In the genomic region with DNA sequence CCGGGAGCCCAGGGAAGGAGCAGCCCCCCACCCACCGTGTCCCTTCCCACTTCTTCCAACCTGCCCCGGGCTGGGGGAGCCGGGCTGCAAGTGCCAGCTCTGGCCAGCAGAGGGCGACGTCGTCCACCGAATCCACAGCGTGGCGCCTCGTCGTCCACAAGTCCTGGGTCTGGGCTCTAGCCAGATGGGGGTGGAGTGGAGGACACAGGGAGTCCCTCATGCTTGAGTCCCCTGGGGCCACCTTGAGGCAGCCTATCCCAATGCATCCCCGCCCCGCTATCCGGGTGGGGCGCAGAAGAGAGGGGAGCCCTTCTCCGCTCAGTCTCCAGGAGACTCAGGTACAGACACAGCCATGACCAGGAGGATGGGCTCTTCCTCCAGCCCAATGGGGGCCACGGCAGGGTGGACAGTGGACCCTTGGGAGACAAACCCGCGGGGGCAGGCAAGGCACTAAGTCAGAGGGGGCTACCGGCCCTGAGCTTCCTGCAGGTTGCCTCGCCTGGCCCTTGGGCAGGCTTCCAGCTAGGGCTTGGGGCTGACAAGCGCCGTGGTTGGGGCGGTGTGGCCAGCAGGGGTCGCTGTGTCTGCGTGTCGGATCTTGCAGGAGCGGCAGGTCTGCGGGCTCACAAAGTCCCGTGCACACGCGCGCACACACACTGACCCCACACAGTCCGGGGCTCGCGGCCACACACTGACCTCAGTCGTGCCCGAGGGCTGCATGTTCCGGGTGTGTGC, we compare ENCODE assay signal across 8 cellular contexts. TPM values are rescaled to one million over a fixed set of nuclear protein-coding genes. Genes with fewer than 3 reads are reported as not detected.
DNase-seq lines count a peak whose midpoint lies in the region; ATAC-seq and FAIRE-seq lines count a peak whose summit lies in the region.

No MANE protein-coding gene starts in this region.

- DNase-seq in Ammon's horn (ENCODE audit: low spot score) (peak; percentile 95), HTR-8/SVneo (ENCODE audit: insufficient read length, low spot score) (peak; percentile 92), NOMO-1 treated with dmso at 0.1 percent for 144 hours (lab: John Stamatoyannopoulos, UW; ENCODE audit: unreplicated experiment) (peak; percentile 58), activated T-cell treated with anti-CD3 and anti-CD28 coated beads for 1 hour (ENCODE audit: low read depth) (peak; percentile 96), epithelial cell of prostate (ENCODE audit: low read depth, low spot score) (peak; percentile 34), mucosa of gallbladder (ENCODE audit: low spot score) (peak; percentile 93)
- DNase-seq in stimulated activated CD8-positive, alpha-beta memory T cell treated with anti-CD3 and anti-CD28 coated beads, Interleukin-2, amount 100 ng/mL, for 48 hours (ENCODE audit: low read depth in 2 of 2), result peak; percentile 89 to 94

- peak; percentile 97 for FAIRE-seq in HTR-8/SVneo (lab: Jason Lieb, UNC)

- ATAC-seq in GM19324 (IDR thresholded peaks at IDR 0.05; ENCODE audit: low FRiP score, unreplicated experiment), result peak; percentile 56

- H3K27ac ChIP-seq in epithelial cell of prostate, result no peak overlapping the region

RNA-seq across cellular contexts. Expression of gene AQP5, which starts 5.5 kb away (rescaled TPM):
- total RNA-seq in mucosa of gallbladder, result 1.6 TPM

RNA-seq across cellular contexts. Expression of gene AQP6, which starts 5.5 kb away (rescaled TPM):
- 0.32 TPM for total RNA-seq in mucosa of gallbladder

RNA-seq across cellular contexts. Expression of gene AQP2, which starts 16.7 kb away (rescaled TPM):
- not detected for total RNA-seq in mucosa of gallbladder

RNA-seq across cellular contexts. Expression of gene RACGAP1, which starts 58.1 kb away (rescaled TPM):
- 16.6 TPM for total RNA-seq in mucosa of gallbladder

Comparison
In these comparisons a context has a peak if more than half of its experiments do, and no peak if none do; other contexts are left out.
1. DNase-seq: peak in every context shown above with its lines; median percentile 96 in activated T-cell treated with anti-CD3 and anti-CD28 coated beads for 1 hour; 95 in Ammon's horn; 93 in mucosa of gallbladder; 92 in HTR-8/SVneo; 92 in stimulated activated CD8-positive, alpha-beta memory T cell treated with anti-CD3 and anti-CD28 coated beads, Interleukin-2, amount 100 ng/mL, for 48 hours; 58 in NOMO-1 treated with dmso at 0.1 percent for 144 hours; 34 in epithelial cell of prostate.